Comparison of ENCODE assay signal across 8 cellular contexts in the genomic region with DNA sequence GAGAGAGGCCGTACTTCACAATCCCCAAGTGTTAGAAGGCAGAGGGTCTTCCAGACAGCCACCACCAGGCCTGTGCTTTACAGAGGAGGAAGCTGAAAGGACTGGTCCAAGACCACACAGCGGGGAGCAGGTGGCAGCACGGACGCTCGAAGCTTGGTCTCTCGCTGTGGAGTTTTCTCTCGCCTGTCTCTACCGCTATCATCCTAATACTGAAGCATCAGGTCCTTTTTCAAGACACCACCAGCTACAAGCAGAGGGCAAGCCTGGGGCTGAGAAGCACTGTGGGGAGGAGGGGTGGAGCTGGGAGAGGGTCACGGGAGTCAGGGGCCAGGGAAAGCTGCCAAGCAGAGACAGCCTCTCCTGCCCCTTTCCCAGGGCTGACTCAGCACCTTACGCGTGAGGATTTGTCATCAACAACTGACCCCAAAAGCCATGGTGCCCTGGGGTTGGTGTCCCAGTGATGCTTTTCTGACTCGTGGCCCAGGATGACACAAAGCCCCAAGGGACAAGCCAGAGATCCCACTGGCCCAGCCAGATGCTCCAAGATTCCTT. TPM values are rescaled to one million over a fixed set of nuclear protein-coding genes. Genes with fewer than 3 reads are reported as not detected.
A peak's percentile ranks its signal among the peaks of the same experiment; 100 is the strongest.
DNase-seq lines count a peak whose midpoint lies in the region; ATAC-seq and TF ChIP-seq lines count a peak whose summit lies in the region.

No MANE protein-coding gene starts in this region.

- 75% methylated on average over 8 of the region's 12 CpGs for WGBS in esophagus muscularis mucosa

- peaks cover 2% of the 10 kb centered on the region for H3K27me3 Mint-ChIP-seq in T-helper 2 cell treated with Interferon-gamma antibody and Interleukin-4, amounts not matched to agents 5 μg/mL and 100 μg/mL, for 36 hours (ENCODE audit: low read depth)

- H3K9me3 Mint-ChIP-seq in T-helper 2 cell treated with Interferon-gamma antibody and Interleukin-4, amounts not matched to agents 5 μg/mL and 100 μg/mL, for 36 hours = no peaks in the 10 kb centered on the region

- H3K27me3 ChIP-seq in RWPE2 (ENCODE audit: insufficient read depth, poor library complexity, severe bottlenecking) (no peaks in the 10 kb centered on the region), gastrocnemius medialis (no peaks in the 10 kb centered on the region), esophagus muscularis mucosa (no peaks in the 10 kb centered on the region)

- TF ChIP-seq POLR2A in gastrocnemius medialis (IDR thresholded peaks at IDR 0.05) = no peak
- TF ChIP-seq POLR2A in esophagus muscularis mucosa (IDR thresholded peaks at IDR 0.05; ENCODE audit: low read depth) = no peak

- no peaks in the 10 kb centered on the region for H3K4me1 ChIP-seq in RWPE2 (ENCODE audit: insufficient read depth, poor library complexity, severe bottlenecking)
- peaks cover 20% of the 10 kb centered on the region in 2 donors for H3K4me1 ChIP-seq in gastrocnemius medialis
- peaks cover 12 to 16% (median 13%) of the 10 kb centered on the region in 4 donors for H3K4me1 ChIP-seq in esophagus muscularis mucosa

- in situ Hi-C loops in gastrocnemius medialis (cut with MboI; ENCODE audit: low sequenced_read_pairs in 4 of 4) = no loop called here

- intact Hi-C loops in gastrocnemius medialis (cut with DNase I; ENCODE audit: low total_unique reads) = no loop called here
- intact Hi-C loops in esophagus muscularis mucosa (cut with DNase I) = no loop called here

- DNase-seq in T-helper 2 cell treated with Interferon-gamma antibody and Interleukin-4, amounts not matched to agents 5 μg/mL and 100 μg/mL, for 36 hours (ENCODE audit: low spot score) = peak; percentile 29
- DNase-seq in T-helper 2 cell = no peak
- DNase-seq in RWPE2 (ENCODE audit: low spot score) = no peak
- peak; percentile 64 for DNase-seq in fibroblast of pulmonary artery (ENCODE audit: low read depth)
- DNase-seq in gastrocnemius medialis = no peak
- DNase-seq in esophagus muscularis mucosa (ENCODE audit: extremely low spot score) = no peak
- DNase-seq in UCSD-AML1 (lab: John Stamatoyannopoulos, UW; ENCODE audit: unreplicated experiment) = no peak
- DNase-seq in NCI-H446 treated with DMSO at 0.1 percent for 48 hours (lab: John Stamatoyannopoulos, UW) = no peak

- no peak overlapping the region for H3K4me3 ChIP-seq in RWPE2 (ENCODE audit: severe bottlenecking)
- no peak overlapping the region for H3K4me3 ChIP-seq in fibroblast of pulmonary artery (replicated peaks; ENCODE audit: low read depth, low read length)
- H3K4me3 ChIP-seq in gastrocnemius medialis = no peak overlapping the region
- H3K4me3 ChIP-seq in esophagus muscularis mucosa = no peak overlapping the region

- H3K36me3 ChIP-seq in RWPE2 (ENCODE audit: low read depth) (no peaks in the 10 kb centered on the region), gastrocnemius medialis (no peaks in the 10 kb centered on the region), esophagus muscularis mucosa (no peaks in the 10 kb centered on the region)

- H3K9me3 ChIP-seq in RWPE2 (ENCODE audit: severe bottlenecking) (no peaks in the 10 kb centered on the region), gastrocnemius medialis (no peaks in the 10 kb centered on the region), esophagus muscularis mucosa (no peaks in the 10 kb centered on the region)

- H3K4me3 Mint-ChIP-seq in T-helper 2 cell treated with Interferon-gamma antibody and Interleukin-4, amounts not matched to agents 5 μg/mL and 100 μg/mL, for 36 hours = peak overlapping the region; percentile 42

- H3K27ac ChIP-seq in RWPE2 (ENCODE audit: poor library complexity, severe bottlenecking) (no peak overlapping the region), gastrocnemius medialis (peak overlapping the region in 3 of 4 donors; percentile 30 to 52 (median 33)), esophagus muscularis mucosa (replicated peaks in 1 of 4) (no peak overlapping the region)

- TF ChIP-seq CTCF in RWPE2 (IDR thresholded peaks at IDR 0.05; ENCODE audit: poor library complexity, severe bottlenecking) = no peak
- no peak for TF ChIP-seq CTCF in fibroblast of pulmonary artery (IDR thresholded peaks at IDR 0.05; ENCODE audit: low read length, missing control alignments)
- TF ChIP-seq CTCF in gastrocnemius medialis (IDR thresholded peaks at IDR 0.05 in 4 of 5, conservative IDR thresholded peaks at IDR 0.05 in 1 of 5) = no peak
- TF ChIP-seq CTCF in esophagus muscularis mucosa (IDR thresholded peaks at IDR 0.05) = no peak

- no peak for TF ChIP-seq EP300 in esophagus muscularis mucosa (IDR thresholded peaks at IDR 0.05)

- no peaks in the 10 kb centered on the region for H3K36me3 Mint-ChIP-seq in T-helper 2 cell treated with Interferon-gamma antibody and Interleukin-4, amounts not matched to agents 5 μg/mL and 100 μg/mL, for 36 hours (ENCODE audit: low read depth)

- peak; percentile 17; the same call in 1 of the 3 replicates for ATAC-seq in RWPE2 (ENCODE audit: low read depth)
- ATAC-seq in gastrocnemius medialis = peak in 1 of 2 donors; percentile 7

- peaks cover 61% of the 10 kb centered on the region for H3K4me1 Mint-ChIP-seq in T-helper 2 cell treated with Interferon-gamma antibody and Interleukin-4, amounts not matched to agents 5 μg/mL and 100 μg/mL, for 36 hours (ENCODE audit: low read depth)

- peak overlapping the region; percentile 23 for H3K27ac Mint-ChIP-seq in T-helper 2 cell treated with Interferon-gamma antibody and Interleukin-4, amounts not matched to agents 5 μg/mL and 100 μg/mL, for 36 hours

RNA-seq across cellular contexts. Expression of a gene that starts 31.8 kb away (rescaled TPM):
- total RNA-seq in gastrocnemius medialis (100 to 1,000 TPM; 193 to 214 (median 210) TPM), esophagus muscularis mucosa (100 to 1,000 TPM in 3 of 4 donors, 10 to 100 TPM in 1; 68.9 to 332 (median 176) TPM)

Comparison
In these comparisons a context has a peak if more than half of its experiments do, and no peak if none do; other contexts are left out.
1. DNase-seq: peak in T-helper 2 cell treated with Interferon-gamma antibody and Interleukin-4, amounts not matched to agents 5 μg/mL and 100 μg/mL, for 36 hours (single experiment) and fibroblast of pulmonary artery (single experiment); none in T-helper 2 cell (0 of 5), RWPE2 (single experiment), gastrocnemius medialis (0 of 2), esophagus muscularis mucosa (single experiment), UCSD-AML1 (single experiment) and NCI-H446 treated with DMSO at 0.1 percent for 48 hours (single experiment).
2. H3K27ac ChIP-seq: peak in gastrocnemius medialis (3 of 4); none in RWPE2 (single experiment) and esophagus muscularis mucosa (0 of 4).